Comparison of ENCODE assay signal across 20 cellular contexts in genomic region chr5:126228934-126229333, GRCh38.
DNase-seq lines count a peak whose midpoint lies in the region; ATAC-seq lines count a peak whose summit lies in the region.
"Had no signal": no experiment of that assay in that cellular context is flagged by ENCODE, and none has a peak within 500 bp of the region (broad histone marks: within the 10 kb centered on the region; RNA-seq: fewer than 3 reads in every experiment).

No MANE protein-coding gene starts in this region.

- H2BK120ac ChIP-seq in neuronal stem cell (ENCODE audit: low read depth, low read length) (no peak overlapping the region), trophoblast cell (ENCODE audit: insufficient read depth, low read length, poor library complexity) (no peak overlapping the region)

- no peak overlapping the region for H4K91ac ChIP-seq in neuronal stem cell (ENCODE audit: low read depth, low read length, poor library complexity)
- H4K91ac ChIP-seq in trophoblast cell (ENCODE audit: low read depth, low read length), result no peak overlapping the region

- no peak overlapping the region for H3K4ac ChIP-seq in neuronal stem cell (ENCODE audit: low read length)
- H3K4ac ChIP-seq in trophoblast cell (ENCODE audit: low read depth, low read length), result no peak overlapping the region

- no peak overlapping the region for H4K12ac ChIP-seq in trophoblast cell (ENCODE audit: low read depth, low read length)

- intact Hi-C loops in right cardiac atrium (cut with DNase I) (no loop called here), Right ventricle myocardium inferior (cut with DNase I) (no loop called here)

- no peak overlapping the region for H3K4me3 ChIP-seq in right cardiac atrium (ENCODE audit: low read length)
- no peak overlapping the region for H3K4me3 ChIP-seq in neuronal stem cell (ENCODE audit: low read length in 2 of 2)
- peak overlapping the region; percentile 12 for H3K4me3 ChIP-seq in trophoblast cell (ENCODE audit: low read depth, low read length)
- H3K4me3 ChIP-seq: A549; BLaER1 treated with 17β-estradiol and CSF1 and Interleukin-3, amounts not matched to agents 10 nM and 100 nM had no signal

- H3K79me1 ChIP-seq in neuronal stem cell (ENCODE audit: low read depth, low read length) (no peaks in the 10 kb centered on the region), trophoblast cell (ENCODE audit: low read length) (no peaks in the 10 kb centered on the region)

- H3K9ac ChIP-seq in neuronal stem cell (ENCODE audit: low read depth, low read length, poor library complexity) (no peak overlapping the region), trophoblast cell (ENCODE audit: low read length) (no peak overlapping the region)
- H3K9ac ChIP-seq: BLaER1 treated with 17β-estradiol and CSF1 and Interleukin-3, amounts not matched to agents 10 nM and 100 nM had no signal

- H3K9me3 ChIP-seq in right cardiac atrium (ENCODE audit: control insufficient read depth, low read length) (no peaks in the 10 kb centered on the region), neuronal stem cell (replicated peaks in 1 of 2; ENCODE audit: control insufficient read depth in 2 of 2, insufficient read depth in 1 of 2, low read depth in 1 of 2, low read length in 2 of 2) (peaks cover 3 to 8% of the 10 kb centered on the region in 2 donors), trophoblast cell (ENCODE audit: insufficient read depth, low read depth, low read length) (peaks cover 7% of the 10 kb centered on the region)
- H3K9me3 ChIP-seq: A549, Caco-2 had no signal

- H3K9me3 Mint-ChIP-seq in activated naive CD8-positive, alpha-beta T cell treated with anti-CD3 and anti-CD28 coated beads, Interleukin-2, amount 50 U/mL, for 24 hours, result peaks cover 18% of the 10 kb centered on the region
- H3K9me3 Mint-ChIP-seq in activated naive CD8-positive, alpha-beta T cell treated with anti-CD3 and anti-CD28 coated beads for 36 hours, result peaks cover 11% of the 10 kb centered on the region

- no peak for DNase-seq in activated naive CD8-positive, alpha-beta T cell treated with anti-CD3 and anti-CD28 coated beads, Interleukin-2, amount 50 U/mL, for 24 hours
- no peak for DNase-seq in activated naive CD8-positive, alpha-beta T cell treated with anti-CD3 and anti-CD28 coated beads for 36 hours
- DNase-seq in right cardiac atrium, result peak in 2 of 3 donors; percentile 25 to 51
- no peak for DNase-seq in Right ventricle myocardium inferior (ENCODE audit: missing footprints)
- DNase-seq in neuronal stem cell (ENCODE audit: low spot score), result no peak
- DNase-seq in trophoblast cell, result no peak
- DNase-seq in NCI-H2107 treated with DMSO at 0.1 percent for 48 hours (lab: John Stamatoyannopoulos, UW; ENCODE audit: unreplicated experiment), result no peak
- DNase-seq in germinal center (ENCODE audit: low spot score), result no peak
- DNase-seq: AML-193; Caco-2; Calu3; CD4-positive, alpha-beta T cell; CD8-positive, alpha-beta T cell; DMS79 treated with DMSO at 0.1 percent for 48 hours; GF-D8 had no signal

- H3K36me3 Mint-ChIP-seq in activated naive CD8-positive, alpha-beta T cell treated with anti-CD3 and anti-CD28 coated beads, Interleukin-2, amount 50 U/mL, for 24 hours (ENCODE audit: low read depth), result no peaks in the 10 kb centered on the region
- no peaks in the 10 kb centered on the region for H3K36me3 Mint-ChIP-seq in activated naive CD8-positive, alpha-beta T cell treated with anti-CD3 and anti-CD28 coated beads for 36 hours
- H3K36me3 Mint-ChIP-seq: CD8-positive, alpha-beta T cell had no signal

- H3K4me2 ChIP-seq in neuronal stem cell (ENCODE audit: insufficient read depth, low read length, poor library complexity, severe bottlenecking) (no peak overlapping the region), trophoblast cell (ENCODE audit: low read length) (no peak overlapping the region)
- H3K4me2 ChIP-seq: A549; BLaER1 treated with 17β-estradiol and CSF1 and Interleukin-3, amounts not matched to agents 10 nM and 100 nM had no signal

- WGBS in right cardiac atrium, result 93% methylated on average over 14 of the region's 14 CpGs
- WGBS in neuronal stem cell (ENCODE audit: extremely low coverage in 2 of 2, insufficient read length in 2 of 2, insufficient replicate concordance in 1 of 2), 2 donors, result no CpG with 5 or more reads among the region's 14 CpGs
- no CpG with 5 or more reads among the region's 14 CpGs for WGBS in trophoblast cell (ENCODE audit: extremely low coverage, insufficient coverage, insufficient read length)

- H2AFZ ChIP-seq in neuronal stem cell (ENCODE audit: low read length), result no peak overlapping the region
- no peak overlapping the region for H2AFZ ChIP-seq in trophoblast cell (ENCODE audit: insufficient read depth, low read length, poor library complexity)

- H3K4me1 ChIP-seq in right cardiac atrium (ENCODE audit: control insufficient read depth, insufficient read depth, low read length) (no peaks in the 10 kb centered on the region), neuronal stem cell (ENCODE audit: control insufficient read depth in 2 of 2, insufficient read depth in 1 of 2, low read depth in 1 of 2, low read length in 2 of 2) (no peaks in the 10 kb centered on the region), trophoblast cell (ENCODE audit: control insufficient read depth in 1 of 2, insufficient read depth in 2 of 2, low read length in 2 of 2) (no peaks in the 10 kb centered on the region)
- H3K4me1 ChIP-seq: A549; BLaER1 treated with 17β-estradiol and CSF1 and Interleukin-3, amounts not matched to agents 10 nM and 100 nM; Caco-2 had no signal

- no peaks in the 10 kb centered on the region for H3K36me3 ChIP-seq in neuronal stem cell (replicated peaks in 1 of 2; ENCODE audit: control insufficient read depth in 2 of 2, insufficient read depth in 2 of 2, low read length in 2 of 2)
- no peaks in the 10 kb centered on the region for H3K36me3 ChIP-seq in trophoblast cell (ENCODE audit: control insufficient read depth in 1 of 2, insufficient read depth in 2 of 2, low read length in 2 of 2)
- H3K36me3 ChIP-seq: BLaER1 treated with 17β-estradiol and CSF1 and Interleukin-3, amounts not matched to agents 10 nM and 100 nM had no signal

- peak; percentile 15 for ATAC-seq in activated naive CD8-positive, alpha-beta T cell treated with anti-CD3 and anti-CD28 coated beads, Interleukin-2, amount 50 U/mL, for 24 hours
- ATAC-seq in right cardiac atrium (no peak), Right ventricle myocardium inferior (no peak)
- ATAC-seq: A549; CD8-positive, alpha-beta T cell had no signal

- no peak overlapping the region for H4K8ac ChIP-seq in neuronal stem cell (ENCODE audit: low read depth, low read length)
- no peak overlapping the region for H4K8ac ChIP-seq in trophoblast cell (ENCODE audit: low read depth, low read length)

- H3K27me3 ChIP-seq in right cardiac atrium (ENCODE audit: control insufficient read depth, insufficient read depth) (no peaks in the 10 kb centered on the region), neuronal stem cell (ENCODE audit: control insufficient read depth in 3 of 3, insufficient read depth in 3 of 3, low read depth in 1 of 3, low read length in 3 of 3) (no peaks in the 10 kb centered on the region), trophoblast cell (ENCODE audit: insufficient read depth, low read length) (no peaks in the 10 kb centered on the region)
- H3K27me3 ChIP-seq: BLaER1 treated with 17β-estradiol and CSF1 and Interleukin-3, amounts not matched to agents 10 nM and 100 nM had no signal

- H3K4me3 Mint-ChIP-seq in activated naive CD8-positive, alpha-beta T cell treated with anti-CD3 and anti-CD28 coated beads, Interleukin-2, amount 50 U/mL, for 24 hours, result no peak overlapping the region
- H3K4me3 Mint-ChIP-seq in activated naive CD8-positive, alpha-beta T cell treated with anti-CD3 and anti-CD28 coated beads for 36 hours, result no peak overlapping the region
- H3K4me3 Mint-ChIP-seq: B cell; CD4-positive, alpha-beta T cell; CD8-positive, alpha-beta T cell had no signal

- no peaks in the 10 kb centered on the region for H3K27me3 Mint-ChIP-seq in activated naive CD8-positive, alpha-beta T cell treated with anti-CD3 and anti-CD28 coated beads, Interleukin-2, amount 50 U/mL, for 24 hours
- H3K27me3 Mint-ChIP-seq in activated naive CD8-positive, alpha-beta T cell treated with anti-CD3 and anti-CD28 coated beads for 36 hours, result peaks cover 4% of the 10 kb centered on the region
- H3K27me3 Mint-ChIP-seq: CD4-positive, alpha-beta T cell had no signal

- H2BK12ac ChIP-seq in neuronal stem cell (ENCODE audit: low read length) (no peak overlapping the region), trophoblast cell (ENCODE audit: low read length) (no peak overlapping the region)

- H3K23ac ChIP-seq in neuronal stem cell (ENCODE audit: low read depth, low read length, poor library complexity) (no peak overlapping the region), trophoblast cell (ENCODE audit: low read length) (no peak overlapping the region)

- no peaks in the 10 kb centered on the region for H3K4me1 Mint-ChIP-seq in activated naive CD8-positive, alpha-beta T cell treated with anti-CD3 and anti-CD28 coated beads, Interleukin-2, amount 50 U/mL, for 24 hours
- no peaks in the 10 kb centered on the region for H3K4me1 Mint-ChIP-seq in activated naive CD8-positive, alpha-beta T cell treated with anti-CD3 and anti-CD28 coated beads for 36 hours
- H3K4me1 Mint-ChIP-seq: B cell had no signal

- H2BK15ac ChIP-seq in neuronal stem cell (ENCODE audit: low read length), result no peak overlapping the region

- H2BK5ac ChIP-seq in neuronal stem cell (ENCODE audit: low read length) (no peak overlapping the region), trophoblast cell (ENCODE audit: low read depth, low read length, poor library complexity) (no peak overlapping the region)

- no peaks in the 10 kb centered on the region for H3K79me2 ChIP-seq in trophoblast cell (ENCODE audit: control insufficient read depth, insufficient read depth, low read length, poor library complexity)

- H3K14ac ChIP-seq in neuronal stem cell (ENCODE audit: low read length) (no peak overlapping the region), trophoblast cell (ENCODE audit: low read length) (no peak overlapping the region)

- no peak overlapping the region for H3K27ac Mint-ChIP-seq in activated naive CD8-positive, alpha-beta T cell treated with anti-CD3 and anti-CD28 coated beads, Interleukin-2, amount 50 U/mL, for 24 hours
- H3K27ac Mint-ChIP-seq in activated naive CD8-positive, alpha-beta T cell treated with anti-CD3 and anti-CD28 coated beads for 36 hours, result no peak overlapping the region
- H3K27ac Mint-ChIP-seq: B cell; CD4-positive, alpha-beta T cell; CD8-positive, alpha-beta T cell had no signal

- H3K27ac ChIP-seq in right cardiac atrium (ENCODE audit: low read length), result no peak overlapping the region
- H3K27ac ChIP-seq in neuronal stem cell (replicated peaks; ENCODE audit: low read length), result no peak overlapping the region
- H3K27ac ChIP-seq in trophoblast cell (ENCODE audit: low read depth, low read length), result no peak overlapping the region
- H3K27ac ChIP-seq: 22Rv1; A549; BLaER1 treated with 17β-estradiol and CSF1 and Interleukin-3, amounts not matched to agents 10 nM and 100 nM; C4-2B had no signal

- peak overlapping the region; percentile 74 for H3K18ac ChIP-seq in neuronal stem cell (ENCODE audit: low read length)
- H3K18ac ChIP-seq in trophoblast cell (ENCODE audit: low read length), result no peak overlapping the region

- H2AK5ac ChIP-seq in neuronal stem cell (ENCODE audit: low read depth, low read length) (no peak overlapping the region), trophoblast cell (ENCODE audit: low read length) (no peak overlapping the region)

Comparison
In these comparisons a context has a peak if more than half of its experiments do, and no peak if none do; other contexts are left out.
1. DNase-seq: peak in right cardiac atrium (2 of 3); none in activated naive CD8-positive, alpha-beta T cell treated with anti-CD3 and anti-CD28 coated beads, Interleukin-2, amount 50 U/mL, for 24 hours (single experiment), activated naive CD8-positive, alpha-beta T cell treated with anti-CD3 and anti-CD28 coated beads for 36 hours (single experiment), Right ventricle myocardium inferior (single experiment), neuronal stem cell (single experiment), trophoblast cell (0 of 2), NCI-H2107 treated with DMSO at 0.1 percent for 48 hours (single experiment) and germinal center (single experiment).